ENCODE assay signal across 8 cellular contexts in genomic region chr16:31427441-31428276, GRCh38. TPM values are rescaled to one million over a fixed set of nuclear protein-coding genes. Genes with fewer than 3 reads are reported as not detected.
A peak's percentile ranks its signal among the peaks of the same experiment; 100 is the strongest.
DNase-seq lines count a peak whose midpoint lies in the region; ATAC-seq and TF ChIP-seq lines count a peak whose summit lies in the region.

No MANE protein-coding gene starts in this region.

- intact Hi-C loops in MCF 10A (cut with micrococcal nuclease): no loop called here

- no peak for TF ChIP-seq CTCF in MCF 10A (IDR thresholded peaks at IDR 0.05; ENCODE audit: unreplicated experiment)

- BruUV-seq in MCF 10A (replicated peaks; lab: Mats Ljungman, UMichigan): no TSS peak

- CTCF ChIA-PET in MCF 10A (lab: Yijun Ruan, JAX): interaction anchor here (0.9 kb wide), 1 partner anchor 267 kb away, joined by 3 read pairs; no protein-coding TSS in a partner anchor

- no peak overlapping the region for H3K27ac Mint-ChIP-seq in MCF 10A (ENCODE audit: low read depth, unreplicated experiment)
- H3K27ac Mint-ChIP-seq in activated naive CD8-positive, alpha-beta T cell treated with anti-CD3 and anti-CD28 coated beads for 36 hours: no peak overlapping the region

- no peaks in the 10 kb centered on the region for H3K4me1 Mint-ChIP-seq in MCF 10A (ENCODE audit: insufficient read depth, unreplicated experiment)
- peaks cover 15% of the 10 kb centered on the region for H3K4me1 Mint-ChIP-seq in activated naive CD8-positive, alpha-beta T cell treated with anti-CD3 and anti-CD28 coated beads for 36 hours

- in situ Hi-C loops in T47D (cut with HindIII; ENCODE audit: low pct_unique_long_range_greater_than_20kb, low sequenced_read_pairs): no loop called here

- H3K27me3 Mint-ChIP-seq in MCF 10A (ENCODE audit: insufficient read depth, unreplicated experiment): no peaks in the 10 kb centered on the region
- peaks cover 20% of the 10 kb centered on the region for H3K27me3 Mint-ChIP-seq in activated naive CD8-positive, alpha-beta T cell treated with anti-CD3 and anti-CD28 coated beads for 36 hours

- ATAC-seq in HG03354 (IDR thresholded peaks at IDR 0.05; ENCODE audit: poor library complexity, severe bottlenecking, unreplicated experiment): no peak

- peak; percentile 49 to 58 for DNase-seq in T47D (ENCODE audit: low read depth in 1 of 2, low spot score in 1 of 2)
- no peak for DNase-seq in MCF 10A (ENCODE audit: unreplicated experiment)
- peak; percentile 65 for DNase-seq in activated naive CD8-positive, alpha-beta T cell treated with anti-CD3 and anti-CD28 coated beads for 36 hours
- DNase-seq in hepatic stellate cell (ENCODE audit: low spot score): peak; percentile 83
- DNase-seq in stimulated activated CD4-positive, alpha-beta T cell treated with anti-CD3 and anti-CD28 coated beads, Interleukin-12 subunit alpha, Interleukin-12 subunit beta, amount 100 ng/mL, for 24 hours (ENCODE audit: low read depth in 2 of 2): peak; percentile 49 to 50
- DNase-seq in NCI-H187 treated with DMSO at 0.1 percent for 48 hours (lab: John Stamatoyannopoulos, UW): no peak
- no peak for DNase-seq in GOT3 (lab: John Stamatoyannopoulos, UW)

- H3K4me3 Mint-ChIP-seq in MCF 10A (ENCODE audit: unreplicated experiment): no peak overlapping the region
- no peak overlapping the region for H3K4me3 Mint-ChIP-seq in activated naive CD8-positive, alpha-beta T cell treated with anti-CD3 and anti-CD28 coated beads for 36 hours

- POLR2A ChIA-PET in MCF 10A (lab: Yijun Ruan, JAX): interaction anchor here (1.2 kb wide), 1 partner anchor 40 kb away, joined by 3 read pairs; no protein-coding TSS in a partner anchor

- no peaks in the 10 kb centered on the region for H3K9me3 Mint-ChIP-seq in MCF 10A (ENCODE audit: unreplicated experiment)
- peaks cover 2% of the 10 kb centered on the region for H3K9me3 Mint-ChIP-seq in activated naive CD8-positive, alpha-beta T cell treated with anti-CD3 and anti-CD28 coated beads for 36 hours

- H3K36me3 Mint-ChIP-seq in MCF 10A (ENCODE audit: insufficient read depth, unreplicated experiment): peaks cover 7% of the 10 kb centered on the region
- peaks cover 3% of the 10 kb centered on the region for H3K36me3 Mint-ChIP-seq in activated naive CD8-positive, alpha-beta T cell treated with anti-CD3 and anti-CD28 coated beads for 36 hours

RNA-seq across cellular contexts. Expression of gene COX6A2, which starts 0.5 kb away (rescaled TPM):
- total RNA-seq in MCF 10A (2022): not detected in 2 replicates
- not detected for total RNA-seq in activated naive CD8-positive, alpha-beta T cell treated with anti-CD3 and anti-CD28 coated beads for 36 hours

RNA-seq across cellular contexts. Expression of gene ZNF843, which starts 14.9 kb away (rescaled TPM):
- 0.19 and 0.29 TPM in 2 replicates for total RNA-seq in MCF 10A (2022)
- total RNA-seq in activated naive CD8-positive, alpha-beta T cell treated with anti-CD3 and anti-CD28 coated beads for 36 hours: under 1 TPM in 1 of 2 experiments, not detected in 1; 0.12 TPM

RNA-seq across cellular contexts. Expression of gene ARMC5, which starts 31.6 kb away (rescaled TPM):
- 8.1 and 10.1 TPM in 2 replicates for total RNA-seq in MCF 10A (2022)
- total RNA-seq in activated naive CD8-positive, alpha-beta T cell treated with anti-CD3 and anti-CD28 coated beads for 36 hours: 10 to 100 TPM; 13.7 to 14.3 TPM

RNA-seq across cellular contexts. Expression of gene ITGAD, which starts 34.5 kb away (rescaled TPM):
- total RNA-seq in MCF 10A (2022): not detected in 2 replicates
- not detected for total RNA-seq in activated naive CD8-positive, alpha-beta T cell treated with anti-CD3 and anti-CD28 coated beads for 36 hours

RNA-seq across cellular contexts. Expression of gene TGFB1I1, which starts 44.3 kb away (rescaled TPM):
- total RNA-seq in MCF 10A (2022): 14.2 and 14.7 TPM in 2 replicates
- under 1 TPM; 0.32 to 0.49 TPM for total RNA-seq in activated naive CD8-positive, alpha-beta T cell treated with anti-CD3 and anti-CD28 coated beads for 36 hours

Comparison
In these comparisons a context has a peak if more than half of its experiments do, and no peak if none do; other contexts are left out.
1. DNase-seq: peak in T47D (2 of 2), activated naive CD8-positive, alpha-beta T cell treated with anti-CD3 and anti-CD28 coated beads for 36 hours (single experiment), hepatic stellate cell (single experiment) and stimulated activated CD4-positive, alpha-beta T cell treated with anti-CD3 and anti-CD28 coated beads, Interleukin-12 subunit alpha, Interleukin-12 subunit beta, amount 100 ng/mL, for 24 hours (2 of 2); none in MCF 10A (single experiment), NCI-H187 treated with DMSO at 0.1 percent for 48 hours (single experiment) and GOT3 (single experiment).